30 cellular contexts compared by ENCODE assay signal in genomic region chr6:131678401-131678800, GRCh38. TPM values are rescaled to one million over a fixed set of nuclear protein-coding genes. Genes with fewer than 3 reads are reported as not detected.
"Had no signal": no experiment of that assay in that cellular context is flagged by ENCODE, and none has a peak within 500 bp of the region (broad histone marks: within the 10 kb centered on the region; RNA-seq: fewer than 3 reads in every experiment).

No MANE protein-coding gene starts in this region.

- H3K4me3 ChIP-seq: adrenal gland, breast epithelium, K562, SK-N-MC had no signal

- H3K9me3 ChIP-seq: adrenal gland, breast epithelium had no signal

- H3K36me3 ChIP-seq: adrenal gland, breast epithelium had no signal

- ATAC-seq: K562, Panc1, Right ventricle myocardium inferior, T-cell had no signal

- H3K4me1 ChIP-seq: adrenal gland, breast epithelium had no signal

- DNase-seq: activated CD4-positive, alpha-beta memory T cell treated with anti-CD3 and anti-CD28 coated beads, Interleukin-2, amount 10 ng/mL, durations not matched to agents 7 days and 5 days; activated CD4-positive, alpha-beta T cell treated with anti-CD3 and anti-CD28 coated beads, Interleukin-2, amount 50 U/mL, for 1 hour; activated CD4-positive, CD25-positive, alpha-beta regulatory T cell; activated gamma-delta T cell treated with Interleukin-2 at 50 U/mL for 16 hours; activated naive CD4-positive, alpha-beta T cell treated with anti-CD3 and anti-CD28 coated beads, Interleukin-2, amount 10 ng/mL, durations not matched to agents 7 days and 5 days; activated naive CD8-positive, alpha-beta T cell treated with anti-CD3 and anti-CD28 coated beads, Interleukin-2, amount 10 ng/mL, durations not matched to agents 7 days and 5 days; activated T-cell treated with anti-CD3 and anti-CD28 coated beads for 4 hours; activated T-cell treated with anti-CD3 and anti-CD28 coated beads, Interleukin-2, amount 50 U/mL, for 48 hours; adrenal gland; anterior cingulate cortex; caudate nucleus; Karpas-422; MM.1S; NCI-H1105 treated with DMSO at 0.1 percent for 48 hours; NCI-H1930; NCI-H446 treated with DMSO at 0.1 percent for 48 hours; NCI-H524 treated with DMSO at 0.1 percent for 48 hours; OCI-M1; RPMI8226; T-cell; T-helper 2 cell; T1000 had no signal

- H3K27ac ChIP-seq: adrenal gland, breast epithelium, SK-N-MC had no signal

- H3K27me3 ChIP-seq: adrenal gland, breast epithelium had no signal

RNA-seq across cellular contexts. Expression of gene OR2A4, which starts 22.8 kb away (rescaled TPM):
- total RNA-seq: activated CD4-positive, alpha-beta memory T cell treated with anti-CD3 and anti-CD28 coated beads, Interleukin-2, amount 10 ng/mL, durations not matched to agents 7 days and 5 days; activated CD8-positive, alpha-beta memory T cell treated with anti-CD3 and anti-CD28 coated beads for 36 hours; activated naive CD8-positive, alpha-beta T cell treated with anti-CD3 and anti-CD28 coated beads, Interleukin-2, amount 10 ng/mL, durations not matched to agents 7 days and 5 days; activated T-helper 2 cell treated with anti-CD3 and anti-CD28 coated beads, Interferon-gamma antibody, Interleukin-2, Interleukin-4, amounts not matched to agents 10 μg/mL and 5 μg/mL and 100 μg/mL, durations not matched to agents 14 hours and 24 hours and 36 hours; adrenal gland; cerebellum; K562; Right ventricle myocardium inferior; T-cell had no signal

RNA-seq across cellular contexts. Expression of gene CTAGE9, which starts 32.4 kb away (rescaled TPM):
- total RNA-seq: activated CD4-positive, alpha-beta memory T cell treated with anti-CD3 and anti-CD28 coated beads, Interleukin-2, amount 10 ng/mL, durations not matched to agents 7 days and 5 days; activated CD8-positive, alpha-beta memory T cell treated with anti-CD3 and anti-CD28 coated beads for 36 hours; activated naive CD8-positive, alpha-beta T cell treated with anti-CD3 and anti-CD28 coated beads, Interleukin-2, amount 10 ng/mL, durations not matched to agents 7 days and 5 days; activated T-helper 2 cell treated with anti-CD3 and anti-CD28 coated beads, Interferon-gamma antibody, Interleukin-2, Interleukin-4, amounts not matched to agents 10 μg/mL and 5 μg/mL and 100 μg/mL, durations not matched to agents 14 hours and 24 hours and 36 hours; adrenal gland; cerebellum; K562; Right ventricle myocardium inferior; T-cell had no signal
- polyA plus RNA-seq: adrenal gland, K562 had no signal
